Comparison of ENCODE assay signal across 21 cellular contexts in genomic region chr20:59599941-59600340, GRCh38.
"Had no signal": no experiment of that assay in that cellular context is flagged by ENCODE, and none has a peak within 500 bp of the region (broad histone marks: within the 10 kb centered on the region; RNA-seq: fewer than 3 reads in every experiment).

No MANE protein-coding gene starts in this region.

- H3K36me3 ChIP-seq: SJSA1 had no signal

- H3K4me1 ChIP-seq: SJSA1 had no signal

- H3K4me3 ChIP-seq: SJSA1, SK-N-MC had no signal

- H3K9me3 ChIP-seq: SJSA1 had no signal

- ATAC-seq: HepG2 had no signal

- H3K27ac ChIP-seq: SJSA1, SK-N-MC had no signal

- DNase-seq: IMR-90, Kasumi-1, KG1, NCI-H1092, NCI-H1105 treated with DMSO at 0.1 percent for 48 hours, NCI-H1417 treated with DMSO at 0.1 percent for 48 hours, NCI-H146, NCI-H1694 treated with DMSO at 0.1 percent for 48 hours, NCI-H1930, NCI-H2081, NCI-H2107, NCI-H2227 treated with DMSO at 0.1 percent for 48 hours, NCI-H524, NCI-H526 treated with DMSO at 0.1 percent for 48 hours, NCI-H774, Right ventricle myocardium superior, RPMI8226, SIG-M5 had no signal
